ENCODE assay signal across 8 cellular contexts in the genomic region with DNA sequence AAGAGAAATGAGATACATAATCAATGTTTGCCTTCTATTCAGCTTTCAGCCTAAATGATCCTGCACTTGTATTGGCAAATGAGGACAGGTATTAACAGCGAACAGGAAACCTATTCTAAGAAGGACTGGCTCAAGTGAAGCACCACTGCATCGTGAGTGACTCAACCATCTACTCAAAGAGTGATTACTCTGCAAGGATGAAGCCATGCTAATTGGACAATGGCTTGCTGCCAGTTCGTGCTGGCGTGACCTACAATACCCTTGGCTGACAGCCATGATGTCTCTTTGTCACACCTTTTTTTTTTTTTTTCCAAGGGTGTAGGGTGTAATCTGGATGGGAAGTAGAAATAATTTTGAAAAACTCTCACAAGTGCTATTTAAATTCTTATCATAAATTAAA.
DNase-seq lines count a peak whose midpoint lies in the region; ATAC-seq and TF ChIP-seq lines count a peak whose summit lies in the region.

No MANE protein-coding gene starts in this region.

- no peaks in the 10 kb centered on the region for H3K4me1 ChIP-seq in effector memory CD4-positive, alpha-beta T cell (ENCODE audit: control insufficient read depth, insufficient read depth, low read length, poor library complexity, severe bottlenecking)

- no peak overlapping the region for H3K27ac ChIP-seq in effector memory CD4-positive, alpha-beta T cell (ENCODE audit: insufficient read depth, low read length, poor library complexity, severe bottlenecking)

- DNase-seq in A172 (ENCODE audit: low spot score) (peak; percentile 69), LHCN-M2 (ENCODE audit: low read depth) (peak; percentile 37), NOMO-1 treated with DMSO at 0.1 percent for 48 hours (lab: John Stamatoyannopoulos, UW; ENCODE audit: unreplicated experiment) (peak; percentile 68), epithelial cell of proximal tubule (ENCODE audit: low read depth) (peak; percentile 84)
- no peak for DNase-seq in effector memory CD4-positive, alpha-beta T cell

- TF ChIP-seq CTCF in epithelial cell of proximal tubule (conservative IDR thresholded peaks at IDR 0.05; ENCODE audit: low read depth, low read length): no peak

- ATAC-seq in GM18870 (IDR thresholded peaks at IDR 0.05; ENCODE audit: unreplicated experiment): no peak
- no peak for ATAC-seq in GM19395 (IDR thresholded peaks at IDR 0.05; ENCODE audit: unreplicated experiment)
- ATAC-seq in HG02588 (IDR thresholded peaks at IDR 0.05; ENCODE audit: unreplicated experiment): no peak

- no peak overlapping the region for H3K4me3 ChIP-seq in epithelial cell of proximal tubule (ENCODE audit: low read depth, low read length)
- no peak overlapping the region for H3K4me3 ChIP-seq in effector memory CD4-positive, alpha-beta T cell (ENCODE audit: insufficient read depth, low read depth, low read length, poor library complexity, severe bottlenecking)

- H3K36me3 ChIP-seq in effector memory CD4-positive, alpha-beta T cell (ENCODE audit: control insufficient read depth, insufficient read depth, low read length): peaks cover 3% of the 10 kb centered on the region

- H3K27me3 ChIP-seq in effector memory CD4-positive, alpha-beta T cell (replicated peaks; ENCODE audit: control insufficient read depth, insufficient read depth, low read length, poor library complexity, severe bottlenecking): no peaks in the 10 kb centered on the region

- H3K9me3 ChIP-seq in effector memory CD4-positive, alpha-beta T cell (ENCODE audit: control insufficient read depth, low read length): no peaks in the 10 kb centered on the region

Comparison
In these comparisons a context has a peak if more than half of its experiments do, and no peak if none do; other contexts are left out.
1. DNase-seq: peak in A172 (single experiment), LHCN-M2 (single experiment), NOMO-1 treated with DMSO at 0.1 percent for 48 hours (single experiment) and epithelial cell of proximal tubule (single experiment); none in effector memory CD4-positive, alpha-beta T cell (0 of 3).